ENCODE assay signal across 29 cellular contexts in the genomic region with DNA sequence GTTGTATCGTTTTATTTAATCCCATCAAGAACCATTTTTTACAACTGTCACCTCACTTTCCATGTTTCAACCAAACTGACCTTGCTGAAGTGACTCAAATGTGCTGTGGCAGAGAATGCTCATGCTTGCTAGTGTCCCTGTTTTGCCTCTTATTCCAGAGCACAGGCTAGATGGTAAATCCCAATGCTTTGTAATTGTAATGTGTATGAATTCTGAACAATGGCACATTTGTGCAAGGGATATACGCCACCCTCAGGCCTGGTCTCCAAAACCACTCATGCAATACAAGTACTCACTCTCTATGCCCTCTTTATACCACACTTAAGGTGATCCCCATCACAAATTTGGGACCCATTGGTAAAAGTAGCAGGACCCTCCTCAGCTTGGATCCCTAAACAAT.
"Had no signal": no experiment of that assay in that cellular context is flagged by ENCODE, and none has a peak within 500 bp of the region (broad histone marks: within the 10 kb centered on the region; RNA-seq: fewer than 3 reads in every experiment).

No MANE protein-coding gene starts in this region.

- ATAC-seq: activated CD4-positive, CD25-positive, alpha-beta regulatory T cell treated with anti-CD3 and anti-CD28 coated beads, Interleukin-2, amount 50 U/mL, for 24 hours; activated CD8-positive, alpha-beta memory T cell treated with anti-CD3 and anti-CD28 coated beads, Interleukin-2, amount 10 ng/mL, durations not matched to agents 7 days and 5 days; activated CD8-positive, alpha-beta T cell treated with anti-CD3 and anti-CD28 coated beads, Interleukin-2, amount 10 ng/mL, durations not matched to agents 7 days and 5 days; activated naive CD4-positive, alpha-beta T cell treated with anti-CD3 and anti-CD28 coated beads, Interleukin-2, amount 50 U/mL, for 72 hours; activated T-cell treated with anti-CD3 and anti-CD28 coated beads, Interleukin-2, amount 50 U/mL, for 72 hours; esophagus mucosa; foreskin keratinocyte; gastroesophageal sphincter; T-helper 17 cell had no signal

- DNase-seq: activated B cell treated with CpG ODN at 0.5 μM for 24 hours; activated CD4-positive, alpha-beta memory T cell treated with anti-CD3 and anti-CD28 coated beads for 36 hours; activated CD4-positive, alpha-beta T cell treated with anti-CD3 and anti-CD28 coated beads for 48 hours; activated CD8-positive, alpha-beta memory T cell treated with anti-CD3 and anti-CD28 coated beads, Interleukin-2, amount 10 ng/mL, durations not matched to agents 7 days and 5 days; activated CD8-positive, alpha-beta memory T cell treated with anti-CD3 and anti-CD28 coated beads, Interleukin-2, amount 50 U/mL, for 4 hours; activated CD8-positive, alpha-beta T cell treated with anti-CD3 and anti-CD28 coated beads, Interleukin-2, amount 10 ng/mL, durations not matched to agents 7 days and 5 days; activated gamma-delta T cell; activated naive CD4-positive, alpha-beta T cell; activated naive CD4-positive, alpha-beta T cell treated with anti-CD3 and anti-CD28 coated beads, Interleukin-2, amount 10 ng/mL, durations not matched to agents 7 days and 5 days; activated naive CD8-positive, alpha-beta T cell treated with anti-CD3 and anti-CD28 coated beads, Interleukin-2, amount 10 ng/mL, durations not matched to agents 7 days and 5 days; activated T-cell treated with anti-CD3 and anti-CD28 coated beads for 4 hours; activated T-cell treated with anti-CD3 and anti-CD28 coated beads, Interleukin-2, amount 50 U/mL, for 24 hours; activated T-cell treated with anti-CD3 and anti-CD28 coated beads, Interleukin-2, amount 50 U/mL, for 72 hours; central memory CD4-positive, alpha-beta T cell; cerebellar nuclear complex; colonic mucosa; effector CD8-positive, alpha-beta T cell; foreskin keratinocyte; hippocampal formation; T-helper 17 cell; T1000; WERI-Rb-1 had no signal

- H3K4me3 ChIP-seq: ascending aorta, breast epithelium, cardiac muscle cell, colonic mucosa, gastroesophageal sphincter had no signal
